Comparison of ENCODE assay signal across 13 cellular contexts in genomic region chr3:112699436-112699978, GRCh38. TPM values are rescaled to one million over a fixed set of nuclear protein-coding genes. Genes with fewer than 3 reads are reported as not detected.
DNase-seq lines count a peak whose midpoint lies in the region; ATAC-seq, FAIRE-seq and TF ChIP-seq lines count a peak whose summit lies in the region.
"Had no signal": no experiment of that assay in that cellular context is flagged by ENCODE, and none has a peak within 500 bp of the region (broad histone marks: within the 10 kb centered on the region; RNA-seq: fewer than 3 reads in every experiment).

No MANE protein-coding gene starts in this region.

- no peak for FAIRE-seq in frontal cortex (lab: Jason Lieb, UNC)
- FAIRE-seq: endometrium had no signal

- no peak for ATAC-seq in GM18511 (IDR thresholded peaks at IDR 0.05; ENCODE audit: unreplicated experiment)
- ATAC-seq: activated CD8-positive, alpha-beta T cell treated with anti-CD3 and anti-CD28 coated beads for 36 hours had no signal

- DNase-seq in ELR (ENCODE audit: low read depth) = peak; percentile 90
- DNase-seq in NCI-H226 = peak; percentile 70
- DNase-seq in dermis microvascular lymphatic vessel endothelial cell (ENCODE audit: low read depth in 2 of 2) = peak; percentile 12 to 59
- DNase-seq in osteoblast (ENCODE audit: insufficient read length, low spot score, missing footprints) = peak; percentile 52
- no peak for DNase-seq in NCI-H146 (lab: John Stamatoyannopoulos, UW)
- no peak for DNase-seq in frontal cortex (ENCODE audit: low spot score in 2 of 2)
- DNase-seq in H7 = no peak
- DNase-seq: activated CD8-positive, alpha-beta T cell treated with anti-CD3 and anti-CD28 coated beads for 36 hours; activated naive CD8-positive, alpha-beta T cell treated with anti-CD3 and anti-CD28 coated beads, Interleukin-2, amount 10 ng/mL, durations not matched to agents 7 days and 5 days; DND-41; SHP77 had no signal

- H3K79me2 ChIP-seq in osteoblast (ENCODE audit: insufficient read depth, low read length) = no peaks in the 10 kb centered on the region

- H3K27ac ChIP-seq in osteoblast (ENCODE audit: low read depth, low read length) = peak overlapping the region; percentile 49

- H3K4me2 ChIP-seq in osteoblast (ENCODE audit: insufficient read depth, low read length) = peak overlapping the region; percentile 20

- H3K27me3 ChIP-seq in osteoblast (ENCODE audit: insufficient read depth, low read length) (no peaks in the 10 kb centered on the region), H7 (ENCODE audit: control insufficient read depth, insufficient read depth, low read length) (no peaks in the 10 kb centered on the region)

- no peak overlapping the region for H3K4me3 ChIP-seq in osteoblast (ENCODE audit: insufficient read depth, low read length)
- H3K4me3 ChIP-seq in H7 (ENCODE audit: insufficient read depth, low read depth, low read length) = no peak overlapping the region

- H3K4me1 ChIP-seq in osteoblast (ENCODE audit: insufficient read depth, low read length) = peaks cover 20% of the 10 kb centered on the region

- TF ChIP-seq CTCF in osteoblast (IDR thresholded peaks at IDR 0.05; ENCODE audit: extremely low read depth, low read depth, low read length) = peak; percentile 14

- peak overlapping the region; percentile 36 for H2AFZ ChIP-seq in osteoblast (ENCODE audit: low read length)

- no peaks in the 10 kb centered on the region for H4K20me1 ChIP-seq in osteoblast (ENCODE audit: insufficient read depth, low read length)

- H3K36me3 ChIP-seq in osteoblast (ENCODE audit: insufficient read depth, low read length) = no peaks in the 10 kb centered on the region
- H3K36me3 ChIP-seq in H7 (replicated peaks; ENCODE audit: control insufficient read depth, insufficient read depth, low read length) = no peaks in the 10 kb centered on the region

- H3K9me3 ChIP-seq in osteoblast (ENCODE audit: low read depth, low read length) = no peaks in the 10 kb centered on the region

RNA-seq across cellular contexts. Expression of gene CCDC80, which starts 58.6 kb away (rescaled TPM):
- total RNA-seq in dermis microvascular lymphatic vessel endothelial cell (9.7 and 13.0 TPM in 2 replicates), osteoblast (564 and 657 TPM in 2 replicates), frontal cortex (2.9 TPM)
- 17.2 and 19.1 TPM in 2 replicates for total RNA-seq in H7 (2014; rRNA removed; shearing (Covaris generic))
- total RNA-seq: activated CD8-positive, alpha-beta T cell treated with anti-CD3 and anti-CD28 coated beads for 36 hours; activated naive CD8-positive, alpha-beta T cell treated with anti-CD3 and anti-CD28 coated beads, Interleukin-2, amount 10 ng/mL, durations not matched to agents 7 days and 5 days had no signal

Comparison
In these comparisons a context has a peak if more than half of its experiments do, and no peak if none do; other contexts are left out.
1. DNase-seq: peak in ELR (single experiment), NCI-H226 (single experiment), dermis microvascular lymphatic vessel endothelial cell (2 of 2) and osteoblast (single experiment); none in NCI-H146 (single experiment), frontal cortex (0 of 2) and H7 (single experiment).
2. RNA of gene CCDC80, which starts 58.6 kb away (total RNA-seq): 564 to 657 TPM in osteoblast; 17.2 to 19.1 TPM in H7, 9.7 to 13.0 TPM in dermis microvascular lymphatic vessel endothelial cell and 2.9 TPM in frontal cortex (single experiment); every median in the first group is over 10 times any median in the second.